Comparison of ENCODE assay signal across 10 cellular contexts in the genomic region with DNA sequence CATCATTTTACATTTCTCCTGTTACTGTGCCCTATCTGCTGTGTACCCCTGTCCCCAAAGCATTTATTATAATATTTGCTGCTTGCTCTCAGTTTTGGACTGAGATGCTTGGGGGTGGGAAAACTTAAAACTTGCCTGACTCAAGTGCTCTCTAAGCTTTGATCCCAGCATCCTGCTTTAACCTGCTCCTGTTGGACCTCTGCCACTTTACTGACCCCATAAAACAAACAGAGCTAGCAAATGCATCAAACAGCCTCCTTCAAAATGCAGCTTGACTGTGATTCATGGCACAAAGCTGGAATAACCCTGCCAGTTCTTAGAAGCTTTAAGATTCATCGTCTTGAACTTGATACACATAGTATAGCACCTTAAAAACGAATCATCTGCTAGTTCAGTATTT.
DNase-seq lines count a peak whose midpoint lies in the region; ATAC-seq, FAIRE-seq and TF ChIP-seq lines count a peak whose summit lies in the region.
"Had no signal": no experiment of that assay in that cellular context is flagged by ENCODE, and none has a peak within 500 bp of the region (broad histone marks: within the 10 kb centered on the region; RNA-seq: fewer than 3 reads in every experiment).

No MANE protein-coding gene starts in this region.

- intact Hi-C loops in HepG2 (cut with micrococcal nuclease; ENCODE audit: unreplicated experiment) (loop anchor here (10.0 kb wide), 2 partner anchors 73 to 77 kb away; no protein-coding TSS in a partner anchor), right lobe of liver (cut with DNase I) (no loop called here)

- no peak for TF ChIP-seq RAD21 in HepG2 (CRISPR knock-in tag; IDR thresholded peaks at IDR 0.05)

- peak overlapping the region; percentile 81 for H3K4me2 ChIP-seq in HepG2 (ENCODE audit: low read depth, low read length)

- in situ Hi-C loops in HepG2 (cut with HindIII; ENCODE audit: extremely low pct_ligation_motif_present, low pct_unique_long_range_greater_than_20kb): no loop called here

- ATAC-seq in HepG2 (peak; percentile 86), right lobe of liver (no peak)
- ATAC-seq: activated T-cell treated with anti-CD3 and anti-CD28 coated beads, Interleukin-2, amount 50 U/mL, for 72 hours had no signal

- no peak overlapping the region for H2AFZ ChIP-seq in HepG2 (ENCODE audit: low read length)

- FAIRE-seq in HepG2 (lab: Jason Lieb, UNC) (peak; percentile 72), bronchial epithelial cell (lab: Jason Lieb, UNC) (peak; percentile 43)

- H3K79me2 ChIP-seq in HepG2 (ENCODE audit: insufficient read depth, low read length): peaks cover 44% of the 10 kb centered on the region

- peaks cover 74% of the 10 kb centered on the region for H3K4me1 ChIP-seq in HepG2 (ENCODE audit: insufficient read depth, low read length)
- H3K4me1 ChIP-seq in right lobe of liver: no peaks in the 10 kb centered on the region
- no peaks in the 10 kb centered on the region for H3K4me1 ChIP-seq in mucosa of stomach (ENCODE audit: control insufficient read depth, insufficient read depth, low read length)

- peak overlapping the region; percentile 79 for H3K9ac ChIP-seq in HepG2 (ENCODE audit: insufficient read depth, low read depth, low read length)
- peak overlapping the region; percentile 76 for H3K9ac ChIP-seq in mucosa of stomach (ENCODE audit: low read length)

- BruUV-seq in HepG2 (replicated peaks; lab: Mats Ljungman, UMichigan): TSS peak; percentile 69

- no peak for TF ChIP-seq POLR2A in HepG2 (IDR thresholded peaks at IDR 0.05; ENCODE audit: insufficient read depth in 1 of 2, low read depth in 2 of 2, low read length in 2 of 2)
- TF ChIP-seq POLR2A in right lobe of liver (IDR thresholded peaks at IDR 0.05): no peak

- peak overlapping the region; percentile 54 to 76 (median 74) for H3K4me3 ChIP-seq in HepG2 (replicated peaks in 1 of 3; ENCODE audit: insufficient read depth in 1 of 3, low read depth in 2 of 3, low read length in 3 of 3)
- no peak overlapping the region for H3K4me3 ChIP-seq in right lobe of liver
- no peak overlapping the region for H3K4me3 ChIP-seq in bronchial epithelial cell (ENCODE audit: low read depth, low read length)
- H3K4me3 ChIP-seq in mucosa of stomach (ENCODE audit: low read length): no peak overlapping the region

- 0% methylated on average over 2 of the region's 2 CpGs for WGBS in HepG2 (ENCODE audit: low lambda C conversion rate)
- WGBS in right lobe of liver (ENCODE audit: insufficient coverage, low coverage, low lambda C conversion rate, missing lambda C conversion rate): 38% methylated on average over 2 of the region's 2 CpGs

- H3K36me3 ChIP-seq in HepG2 (replicated peaks in 1 of 2; ENCODE audit: control insufficient read depth in 1 of 2, insufficient read depth in 2 of 2, low read length in 2 of 2) (no peaks in the 10 kb centered on the region), right lobe of liver (no peaks in the 10 kb centered on the region), bronchial epithelial cell (ENCODE audit: control insufficient read depth, insufficient read depth, low read length) (no peaks in the 10 kb centered on the region), mucosa of stomach (ENCODE audit: control insufficient read depth, insufficient read depth, low read length) (no peaks in the 10 kb centered on the region)

- CTCF ChIA-PET in HepG2 (lab: Yijun Ruan, JAX; ENCODE audit: low intra/inter-chr PET ratio, low total read pairs): no interaction called here

- TF ChIP-seq EP300 in HepG2 (IDR thresholded peaks at IDR 0.05; ENCODE audit: low read depth in 2 of 2, low read length in 2 of 2) (peak in 1 of 2 experiments; percentile 73; a peak in 2 of 4 replicates), HepG2 (CRISPR knock-in tag; IDR thresholded peaks at IDR 0.05; ENCODE audit: borderline replicate concordance) (peak; percentile 63; the same call in 1 of the 2 replicates)

- peak; percentile 88 for DNase-seq in HepG2 (ENCODE audit: low spot score)
- no peak for DNase-seq in right lobe of liver
- DNase-seq in bronchial epithelial cell (ENCODE audit: low read depth): no peak
- no peak for DNase-seq in NCI-H187 (lab: John Stamatoyannopoulos, UW)
- no peak for DNase-seq in middle frontal gyrus (ENCODE audit: extremely low spot score, low spot score)
- no peak for DNase-seq in substantia nigra (lab: John Stamatoyannopoulos, UW)
- no peak for DNase-seq in amniotic stem cell (lab: John Stamatoyannopoulos, UW)
- DNase-seq: activated T-cell treated with anti-CD3 and anti-CD28 coated beads, Interleukin-2, amount 50 U/mL, for 72 hours; erythroblast had no signal

- TF ChIP-seq CTCF in HepG2 (CRISPR knock-in tag; IDR thresholded peaks at IDR 0.05) (no peak), right lobe of liver (IDR thresholded peaks at IDR 0.05) (no peak), bronchial epithelial cell (IDR thresholded peaks at IDR 0.05; ENCODE audit: insufficient read depth, low read length, severe bottlenecking) (no peak)

- H3K27ac ChIP-seq in HepG2 (ENCODE audit: extremely low read length, insufficient read depth, low read length): peak overlapping the region; percentile 81
- H3K27ac ChIP-seq in right lobe of liver: no peak overlapping the region
- no peak overlapping the region for H3K27ac ChIP-seq in substantia nigra (ENCODE audit: low read depth, low read length, poor library complexity, severe bottlenecking)

- no peaks in the 10 kb centered on the region for H3K9me3 ChIP-seq in HepG2 (ENCODE audit: low read length)
- H3K9me3 ChIP-seq in right lobe of liver: no peaks in the 10 kb centered on the region
- no peaks in the 10 kb centered on the region for H3K9me3 ChIP-seq in mucosa of stomach (ENCODE audit: control insufficient read depth, low read length)

- POLR2A ChIA-PET in HepG2 (lab: Yijun Ruan, JAX): interaction anchor here (0.9 to 3.4 kb wide), 13 partner anchors 9 to 78 kb away, joined by 3 to 19 read pairs (median 5); no protein-coding TSS in a partner anchor

- no peaks in the 10 kb centered on the region for H3K27me3 ChIP-seq in HepG2 (ENCODE audit: control insufficient read depth in 1 of 2, insufficient read depth in 2 of 2, low read length in 2 of 2)
- H3K27me3 ChIP-seq in right lobe of liver: no peaks in the 10 kb centered on the region
- H3K27me3 ChIP-seq in bronchial epithelial cell (ENCODE audit: control insufficient read depth, insufficient read depth, low read length): no peaks in the 10 kb centered on the region
- no peaks in the 10 kb centered on the region for H3K27me3 ChIP-seq in mucosa of stomach (ENCODE audit: control insufficient read depth, insufficient read depth, low read length)

- no peaks in the 10 kb centered on the region for H4K20me1 ChIP-seq in HepG2 (ENCODE audit: insufficient read depth, low read length)

TF ChIP-seq in HepG2, 621 proteins besides CTCF, POLR2A, EP300 and RAD21 (continues in another document):
- TF ChIP-seq SYNCRIP (IDR thresholded peaks at IDR 0.05; ENCODE audit: insufficient read depth, low read depth, low read length): no peak
- TF ChIP-seq, protein P1, sequence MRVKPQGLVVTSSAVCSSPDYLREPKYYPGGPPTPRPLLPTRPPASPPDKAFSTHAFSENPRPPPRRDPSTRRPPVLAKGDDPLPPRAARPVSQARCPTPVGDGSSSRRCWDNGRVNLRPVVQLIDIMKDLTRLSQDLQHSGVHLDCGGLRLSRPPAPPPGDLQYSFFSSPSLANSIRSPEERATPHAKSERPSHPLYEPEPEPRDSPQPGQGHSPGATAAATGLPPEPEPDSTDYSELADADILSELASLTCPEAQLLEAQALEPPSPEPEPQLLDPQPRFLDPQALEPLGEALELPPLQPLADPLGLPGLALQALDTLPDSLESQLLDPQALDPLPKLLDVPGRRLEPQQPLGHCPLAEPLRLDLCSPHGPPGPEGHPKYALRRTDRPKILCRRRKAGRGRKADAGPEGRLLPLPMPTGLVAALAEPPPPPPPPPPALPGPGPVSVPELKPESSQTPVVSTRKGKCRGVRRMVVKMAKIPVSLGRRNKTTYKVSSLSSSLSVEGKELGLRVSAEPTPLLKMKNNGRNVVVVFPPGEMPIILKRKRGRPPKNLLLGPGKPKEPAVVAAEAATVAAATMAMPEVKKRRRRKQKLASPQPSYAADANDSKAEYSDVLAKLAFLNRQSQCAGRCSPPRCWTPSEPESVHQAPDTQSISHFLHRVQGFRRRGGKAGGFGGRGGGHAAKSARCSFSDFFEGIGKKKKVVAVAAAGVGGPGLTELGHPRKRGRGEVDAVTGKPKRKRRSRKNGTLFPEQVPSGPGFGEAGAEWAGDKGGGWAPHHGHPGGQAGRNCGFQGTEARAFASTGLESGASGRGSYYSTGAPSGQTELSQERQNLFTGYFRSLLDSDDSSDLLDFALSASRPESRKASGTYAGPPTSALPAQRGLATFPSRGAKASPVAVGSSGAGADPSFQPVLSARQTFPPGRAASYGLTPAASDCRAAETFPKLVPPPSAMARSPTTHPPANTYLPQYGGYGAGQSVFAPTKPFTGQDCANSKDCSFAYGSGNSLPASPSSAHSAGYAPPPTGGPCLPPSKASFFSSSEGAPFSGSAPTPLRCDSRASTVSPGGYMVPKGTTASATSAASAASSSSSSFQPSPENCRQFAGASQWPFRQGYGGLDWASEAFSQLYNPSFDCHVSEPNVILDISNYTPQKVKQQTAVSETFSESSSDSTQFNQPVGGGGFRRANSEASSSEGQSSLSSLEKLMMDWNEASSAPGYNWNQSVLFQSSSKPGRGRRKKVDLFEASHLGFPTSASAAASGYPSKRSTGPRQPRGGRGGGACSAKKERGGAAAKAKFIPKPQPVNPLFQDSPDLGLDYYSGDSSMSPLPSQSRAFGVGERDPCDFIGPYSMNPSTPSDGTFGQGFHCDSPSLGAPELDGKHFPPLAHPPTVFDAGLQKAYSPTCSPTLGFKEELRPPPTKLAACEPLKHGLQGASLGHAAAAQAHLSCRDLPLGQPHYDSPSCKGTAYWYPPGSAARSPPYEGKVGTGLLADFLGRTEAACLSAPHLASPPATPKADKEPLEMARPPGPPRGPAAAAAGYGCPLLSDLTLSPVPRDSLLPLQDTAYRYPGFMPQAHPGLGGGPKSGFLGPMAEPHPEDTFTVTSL (CRISPR knock-in tag; IDR thresholded peaks at IDR 0.05; ENCODE audit: borderline replicate concordance): peak; percentile 91
- TF ChIP-seq ZNF761 (CRISPR knock-in tag; conservative IDR thresholded peaks at IDR 0.05): no peak
- peak; percentile 32 for TF ChIP-seq GATAD2A (CRISPR knock-in tag; IDR thresholded peaks at IDR 0.05)
- TF ChIP-seq NFIC (IDR thresholded peaks at IDR 0.05; ENCODE audit: low read length): peak; percentile 90

Comparison
In these comparisons a context has a peak if more than half of its experiments do, and no peak if none do; other contexts are left out.
1. H3K4me3 ChIP-seq: peak in HepG2 (3 of 3); none in right lobe of liver (0 of 3), bronchial epithelial cell (single experiment) and mucosa of stomach (single experiment).